ENCODE assay signal across 1 cellular context in the genomic region with DNA sequence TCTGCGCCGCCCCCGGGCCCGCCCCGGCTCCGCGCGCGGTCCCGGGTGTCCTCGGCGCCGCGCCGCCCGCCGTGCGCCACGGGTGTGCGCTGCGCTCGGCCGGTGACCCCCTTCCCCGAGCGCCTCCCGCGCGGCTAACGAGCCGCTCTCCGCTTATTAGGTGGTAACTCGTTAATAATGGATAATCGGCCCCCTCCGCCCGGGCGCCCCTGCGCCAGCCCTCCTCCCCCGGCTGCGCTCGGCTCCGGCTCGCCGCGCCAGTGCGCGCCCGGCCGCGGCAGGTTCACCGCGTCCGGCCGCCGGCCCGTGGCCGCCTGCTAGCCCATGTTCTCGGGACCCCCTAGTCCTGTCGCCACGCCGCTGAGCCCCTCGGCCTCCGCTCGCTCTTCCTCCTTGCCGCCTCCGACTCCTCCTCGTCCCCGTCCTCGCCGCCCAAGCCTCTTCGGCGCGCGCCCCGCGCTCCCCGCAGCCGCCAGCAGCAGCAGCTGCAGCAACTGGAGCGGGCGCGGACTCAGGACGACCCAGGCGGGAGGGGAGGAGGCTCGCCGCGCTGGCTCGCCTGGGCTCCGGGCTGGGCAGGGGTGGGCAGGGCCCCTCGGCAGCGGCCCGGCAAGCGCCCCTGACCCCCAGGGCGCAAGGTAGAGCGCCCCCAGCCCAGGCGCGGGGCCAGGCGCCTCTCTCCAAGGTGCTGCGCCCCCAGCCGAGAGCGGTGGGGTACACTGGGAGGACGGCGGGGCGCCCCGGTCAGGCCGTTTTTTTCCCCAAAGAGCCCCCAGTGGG.
A peak's percentile ranks its signal among the peaks of the same experiment; 100 is the strongest.
TF ChIP-seq lines count a peak whose summit lies in the region.

No MANE protein-coding gene starts in this region.

TF ChIP-seq in GM12878, 131 proteins besides CTCF, POLR2A, EP300 and RAD21 (continued from another document):
- TF ChIP-seq IKZF1 (conservative IDR thresholded peaks at IDR 0.05): peak; percentile 35
- TF ChIP-seq NFXL1 (IDR thresholded peaks at IDR 0.05; ENCODE audit: borderline replicate concordance): peak; percentile 84
- TF ChIP-seq DPF2 (IDR thresholded peaks at IDR 0.05): peak; percentile 34; the same call in 1 of the 2 replicates
- no peak for TF ChIP-seq FOXK2 (IDR thresholded peaks at IDR 0.05)
- TF ChIP-seq HDAC6 (IDR thresholded peaks at IDR 0.05; ENCODE audit: unreplicated experiment): peak; percentile 97
- peak; percentile 80; the same call in 1 of the 2 replicates for TF ChIP-seq GATAD2B (conservative IDR thresholded peaks at IDR 0.05; ENCODE audit: low read depth)
- TF ChIP-seq, protein P1, sequence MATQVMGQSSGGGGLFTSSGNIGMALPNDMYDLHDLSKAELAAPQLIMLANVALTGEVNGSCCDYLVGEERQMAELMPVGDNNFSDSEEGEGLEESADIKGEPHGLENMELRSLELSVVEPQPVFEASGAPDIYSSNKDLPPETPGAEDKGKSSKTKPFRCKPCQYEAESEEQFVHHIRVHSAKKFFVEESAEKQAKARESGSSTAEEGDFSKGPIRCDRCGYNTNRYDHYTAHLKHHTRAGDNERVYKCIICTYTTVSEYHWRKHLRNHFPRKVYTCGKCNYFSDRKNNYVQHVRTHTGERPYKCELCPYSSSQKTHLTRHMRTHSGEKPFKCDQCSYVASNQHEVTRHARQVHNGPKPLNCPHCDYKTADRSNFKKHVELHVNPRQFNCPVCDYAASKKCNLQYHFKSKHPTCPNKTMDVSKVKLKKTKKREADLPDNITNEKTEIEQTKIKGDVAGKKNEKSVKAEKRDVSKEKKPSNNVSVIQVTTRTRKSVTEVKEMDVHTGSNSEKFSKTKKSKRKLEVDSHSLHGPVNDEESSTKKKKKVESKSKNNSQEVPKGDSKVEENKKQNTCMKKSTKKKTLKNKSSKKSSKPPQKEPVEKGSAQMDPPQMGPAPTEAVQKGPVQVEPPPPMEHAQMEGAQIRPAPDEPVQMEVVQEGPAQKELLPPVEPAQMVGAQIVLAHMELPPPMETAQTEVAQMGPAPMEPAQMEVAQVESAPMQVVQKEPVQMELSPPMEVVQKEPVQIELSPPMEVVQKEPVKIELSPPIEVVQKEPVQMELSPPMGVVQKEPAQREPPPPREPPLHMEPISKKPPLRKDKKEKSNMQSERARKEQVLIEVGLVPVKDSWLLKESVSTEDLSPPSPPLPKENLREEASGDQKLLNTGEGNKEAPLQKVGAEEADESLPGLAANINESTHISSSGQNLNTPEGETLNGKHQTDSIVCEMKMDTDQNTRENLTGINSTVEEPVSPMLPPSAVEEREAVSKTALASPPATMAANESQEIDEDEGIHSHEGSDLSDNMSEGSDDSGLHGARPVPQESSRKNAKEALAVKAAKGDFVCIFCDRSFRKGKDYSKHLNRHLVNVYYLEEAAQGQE (IDR thresholded peaks at IDR 0.05; ENCODE audit: low read depth, low read length): peak; percentile 66
- TF ChIP-seq LARP7 (IDR thresholded peaks at IDR 0.05): peak; percentile 80; the same call in 1 of the 2 replicates
- TF ChIP-seq, protein P2, sequence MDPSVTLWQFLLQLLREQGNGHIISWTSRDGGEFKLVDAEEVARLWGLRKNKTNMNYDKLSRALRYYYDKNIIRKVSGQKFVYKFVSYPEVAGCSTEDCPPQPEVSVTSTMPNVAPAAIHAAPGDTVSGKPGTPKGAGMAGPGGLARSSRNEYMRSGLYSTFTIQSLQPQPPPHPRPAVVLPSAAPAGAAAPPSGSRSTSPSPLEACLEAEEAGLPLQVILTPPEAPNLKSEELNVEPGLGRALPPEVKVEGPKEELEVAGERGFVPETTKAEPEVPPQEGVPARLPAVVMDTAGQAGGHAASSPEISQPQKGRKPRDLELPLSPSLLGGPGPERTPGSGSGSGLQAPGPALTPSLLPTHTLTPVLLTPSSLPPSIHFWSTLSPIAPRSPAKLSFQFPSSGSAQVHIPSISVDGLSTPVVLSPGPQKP (IDR thresholded peaks at IDR 0.05; ENCODE audit: low read depth, low read length): no peak
- TF ChIP-seq, protein P3, sequence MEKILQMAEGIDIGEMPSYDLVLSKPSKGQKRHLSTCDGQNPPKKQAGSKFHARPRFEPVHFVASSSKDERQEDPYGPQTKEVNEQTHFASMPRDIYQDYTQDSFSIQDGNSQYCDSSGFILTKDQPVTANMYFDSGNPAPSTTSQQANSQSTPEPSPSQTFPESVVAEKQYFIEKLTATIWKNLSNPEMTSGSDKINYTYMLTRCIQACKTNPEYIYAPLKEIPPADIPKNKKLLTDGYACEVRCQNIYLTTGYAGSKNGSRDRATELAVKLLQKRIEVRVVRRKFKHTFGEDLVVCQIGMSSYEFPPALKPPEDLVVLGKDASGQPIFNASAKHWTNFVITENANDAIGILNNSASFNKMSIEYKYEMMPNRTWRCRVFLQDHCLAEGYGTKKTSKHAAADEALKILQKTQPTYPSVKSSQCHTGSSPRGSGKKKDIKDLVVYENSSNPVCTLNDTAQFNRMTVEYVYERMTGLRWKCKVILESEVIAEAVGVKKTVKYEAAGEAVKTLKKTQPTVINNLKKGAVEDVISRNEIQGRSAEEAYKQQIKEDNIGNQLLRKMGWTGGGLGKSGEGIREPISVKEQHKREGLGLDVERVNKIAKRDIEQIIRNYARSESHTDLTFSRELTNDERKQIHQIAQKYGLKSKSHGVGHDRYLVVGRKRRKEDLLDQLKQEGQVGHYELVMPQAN (conservative IDR thresholded peaks at IDR 0.05): peak; percentile 73; the same call in 1 of the 2 replicates
- TF ChIP-seq SMAD1 (IDR thresholded peaks at IDR 0.05; ENCODE audit: low read depth, partially characterized antibody): no peak
